1 cellular context compared by ENCODE assay signal in the genomic region with DNA sequence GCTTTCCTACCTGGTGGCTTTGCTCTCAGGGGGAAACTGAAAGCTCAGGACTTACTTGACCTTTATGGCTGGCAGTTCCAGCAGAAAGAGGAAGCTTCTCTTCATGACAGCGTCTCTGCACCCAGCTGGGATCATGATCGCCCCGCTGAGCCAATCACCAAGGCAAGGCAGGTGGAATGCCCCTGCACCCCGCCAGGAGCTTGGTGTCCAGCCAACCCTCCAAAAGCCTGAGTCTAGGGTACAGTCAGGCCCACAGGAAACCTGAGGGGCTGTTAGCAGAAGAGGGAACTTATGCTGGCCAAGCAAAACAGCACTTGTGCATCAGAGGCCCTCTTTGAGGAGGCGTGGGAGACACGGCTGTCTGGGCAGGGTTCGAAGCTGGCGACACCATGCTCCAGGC.
TF ChIP-seq lines count a peak whose summit lies in the region.

No MANE protein-coding gene starts in this region.

TF ChIP-seq in H1, 55 proteins besides CTCF, POLR2A, EP300 and RAD21:
- TF ChIP-seq, protein P1, sequence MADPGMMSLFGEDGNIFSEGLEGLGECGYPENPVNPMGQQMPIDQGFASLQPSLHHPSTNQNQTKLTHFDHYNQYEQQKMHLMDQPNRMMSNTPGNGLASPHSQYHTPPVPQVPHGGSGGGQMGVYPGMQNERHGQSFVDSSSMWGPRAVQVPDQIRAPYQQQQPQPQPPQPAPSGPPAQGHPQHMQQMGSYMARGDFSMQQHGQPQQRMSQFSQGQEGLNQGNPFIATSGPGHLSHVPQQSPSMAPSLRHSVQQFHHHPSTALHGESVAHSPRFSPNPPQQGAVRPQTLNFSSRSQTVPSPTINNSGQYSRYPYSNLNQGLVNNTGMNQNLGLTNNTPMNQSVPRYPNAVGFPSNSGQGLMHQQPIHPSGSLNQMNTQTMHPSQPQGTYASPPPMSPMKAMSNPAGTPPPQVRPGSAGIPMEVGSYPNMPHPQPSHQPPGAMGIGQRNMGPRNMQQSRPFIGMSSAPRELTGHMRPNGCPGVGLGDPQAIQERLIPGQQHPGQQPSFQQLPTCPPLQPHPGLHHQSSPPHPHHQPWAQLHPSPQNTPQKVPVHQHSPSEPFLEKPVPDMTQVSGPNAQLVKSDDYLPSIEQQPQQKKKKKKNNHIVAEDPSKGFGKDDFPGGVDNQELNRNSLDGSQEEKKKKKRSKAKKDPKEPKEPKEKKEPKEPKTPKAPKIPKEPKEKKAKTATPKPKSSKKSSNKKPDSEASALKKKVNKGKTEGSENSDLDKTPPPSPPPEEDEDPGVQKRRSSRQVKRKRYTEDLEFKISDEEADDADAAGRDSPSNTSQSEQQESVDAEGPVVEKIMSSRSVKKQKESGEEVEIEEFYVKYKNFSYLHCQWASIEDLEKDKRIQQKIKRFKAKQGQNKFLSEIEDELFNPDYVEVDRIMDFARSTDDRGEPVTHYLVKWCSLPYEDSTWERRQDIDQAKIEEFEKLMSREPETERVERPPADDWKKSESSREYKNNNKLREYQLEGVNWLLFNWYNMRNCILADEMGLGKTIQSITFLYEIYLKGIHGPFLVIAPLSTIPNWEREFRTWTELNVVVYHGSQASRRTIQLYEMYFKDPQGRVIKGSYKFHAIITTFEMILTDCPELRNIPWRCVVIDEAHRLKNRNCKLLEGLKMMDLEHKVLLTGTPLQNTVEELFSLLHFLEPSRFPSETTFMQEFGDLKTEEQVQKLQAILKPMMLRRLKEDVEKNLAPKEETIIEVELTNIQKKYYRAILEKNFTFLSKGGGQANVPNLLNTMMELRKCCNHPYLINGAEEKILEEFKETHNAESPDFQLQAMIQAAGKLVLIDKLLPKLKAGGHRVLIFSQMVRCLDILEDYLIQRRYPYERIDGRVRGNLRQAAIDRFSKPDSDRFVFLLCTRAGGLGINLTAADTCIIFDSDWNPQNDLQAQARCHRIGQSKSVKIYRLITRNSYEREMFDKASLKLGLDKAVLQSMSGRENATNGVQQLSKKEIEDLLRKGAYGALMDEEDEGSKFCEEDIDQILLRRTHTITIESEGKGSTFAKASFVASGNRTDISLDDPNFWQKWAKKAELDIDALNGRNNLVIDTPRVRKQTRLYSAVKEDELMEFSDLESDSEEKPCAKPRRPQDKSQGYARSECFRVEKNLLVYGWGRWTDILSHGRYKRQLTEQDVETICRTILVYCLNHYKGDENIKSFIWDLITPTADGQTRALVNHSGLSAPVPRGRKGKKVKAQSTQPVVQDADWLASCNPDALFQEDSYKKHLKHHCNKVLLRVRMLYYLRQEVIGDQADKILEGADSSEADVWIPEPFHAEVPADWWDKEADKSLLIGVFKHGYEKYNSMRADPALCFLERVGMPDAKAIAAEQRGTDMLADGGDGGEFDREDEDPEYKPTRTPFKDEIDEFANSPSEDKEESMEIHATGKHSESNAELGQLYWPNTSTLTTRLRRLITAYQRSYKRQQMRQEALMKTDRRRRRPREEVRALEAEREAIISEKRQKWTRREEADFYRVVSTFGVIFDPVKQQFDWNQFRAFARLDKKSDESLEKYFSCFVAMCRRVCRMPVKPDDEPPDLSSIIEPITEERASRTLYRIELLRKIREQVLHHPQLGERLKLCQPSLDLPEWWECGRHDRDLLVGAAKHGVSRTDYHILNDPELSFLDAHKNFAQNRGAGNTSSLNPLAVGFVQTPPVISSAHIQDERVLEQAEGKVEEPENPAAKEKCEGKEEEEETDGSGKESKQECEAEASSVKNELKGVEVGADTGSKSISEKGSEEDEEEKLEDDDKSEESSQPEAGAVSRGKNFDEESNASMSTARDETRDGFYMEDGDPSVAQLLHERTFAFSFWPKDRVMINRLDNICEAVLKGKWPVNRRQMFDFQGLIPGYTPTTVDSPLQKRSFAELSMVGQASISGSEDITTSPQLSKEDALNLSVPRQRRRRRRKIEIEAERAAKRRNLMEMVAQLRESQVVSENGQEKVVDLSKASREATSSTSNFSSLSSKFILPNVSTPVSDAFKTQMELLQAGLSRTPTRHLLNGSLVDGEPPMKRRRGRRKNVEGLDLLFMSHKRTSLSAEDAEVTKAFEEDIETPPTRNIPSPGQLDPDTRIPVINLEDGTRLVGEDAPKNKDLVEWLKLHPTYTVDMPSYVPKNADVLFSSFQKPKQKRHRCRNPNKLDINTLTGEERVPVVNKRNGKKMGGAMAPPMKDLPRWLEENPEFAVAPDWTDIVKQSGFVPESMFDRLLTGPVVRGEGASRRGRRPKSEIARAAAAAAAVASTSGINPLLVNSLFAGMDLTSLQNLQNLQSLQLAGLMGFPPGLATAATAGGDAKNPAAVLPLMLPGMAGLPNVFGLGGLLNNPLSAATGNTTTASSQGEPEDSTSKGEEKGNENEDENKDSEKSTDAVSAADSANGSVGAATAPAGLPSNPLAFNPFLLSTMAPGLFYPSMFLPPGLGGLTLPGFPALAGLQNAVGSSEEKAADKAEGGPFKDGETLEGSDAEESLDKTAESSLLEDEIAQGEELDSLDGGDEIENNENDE (IDR thresholded peaks at IDR 0.05; ENCODE audit: insufficient replicate concordance, low read length) = no peak
